ENCODE assay signal across 10 cellular contexts in the genomic region with DNA sequence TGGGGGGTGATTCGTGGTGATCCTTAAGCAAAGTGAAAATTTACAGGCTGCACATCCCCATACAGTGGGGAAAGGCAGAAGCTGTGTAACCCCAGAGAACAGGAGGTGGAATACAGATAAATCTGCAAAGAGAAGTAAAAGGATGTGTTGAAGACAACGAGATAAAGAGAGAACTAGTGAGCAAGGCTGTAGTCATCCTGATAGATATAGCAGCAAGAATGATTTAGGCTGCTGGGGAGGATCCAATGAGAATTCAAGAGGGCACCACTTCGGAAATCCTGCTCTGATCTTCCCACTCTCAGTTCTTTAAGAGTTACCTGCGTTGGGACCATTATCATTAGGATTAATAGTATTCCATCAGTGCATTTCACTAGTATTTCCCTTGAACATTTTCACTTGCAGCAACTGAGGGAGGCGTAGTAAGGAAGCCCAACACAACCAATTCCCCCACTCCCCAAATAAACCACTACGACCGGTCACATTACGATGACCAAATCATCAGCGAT. TPM values are rescaled to one million over a fixed set of nuclear protein-coding genes. Genes with fewer than 3 reads are reported as not detected.
A peak's percentile ranks its signal among the peaks of the same experiment; 100 is the strongest.
DNase-seq lines count a peak whose midpoint lies in the region; TF ChIP-seq lines count a peak whose summit lies in the region.
"Had no signal": no experiment of that assay in that cellular context is flagged by ENCODE, and none has a peak within 500 bp of the region (broad histone marks: within the 10 kb centered on the region; RNA-seq: fewer than 3 reads in every experiment).

A gene (minus strand): TSS at position 178 of the 506 bp plus-strand sequence.

- no peak for TF ChIP-seq EP300 in suprapubic skin (IDR thresholded peaks at IDR 0.05)

- H3K4me3 ChIP-seq in iPS-18c (ENCODE audit: insufficient read depth, low read depth, low read length) (peak within 1 kb of the TSS; percentile 68), suprapubic skin (peak within 1 kb of the TSS; percentile 40)

- H3K36me3 ChIP-seq in suprapubic skin: no peaks in the 10 kb centered on the region
- H3K36me3 ChIP-seq: neutrophil had no signal

- no peaks in the 10 kb centered on the region for H3K9me3 ChIP-seq in iPS-18c (ENCODE audit: control insufficient read depth, insufficient read depth, low read length)
- H3K9me3 ChIP-seq in suprapubic skin: no peaks in the 10 kb centered on the region
- H3K9me3 ChIP-seq: neutrophil had no signal

- H3K4me1 ChIP-seq in suprapubic skin: peaks cover 34% of the 10 kb centered on the region

- H3K27ac ChIP-seq in angular gyrus (ENCODE audit: low read depth, low read length) (peak within 1 kb of the TSS; percentile 73), suprapubic skin (no peak within 1 kb of the TSS)
- H3K27ac ChIP-seq: neutrophil had no signal

- DNase-seq in DMS53 (lab: John Stamatoyannopoulos, UW) (peak; percentile 48), DMS53 treated with DMSO at 0.1 percent for 48 hours (lab: John Stamatoyannopoulos, UW; ENCODE audit: unreplicated experiment) (no peak), suprapubic skin (ENCODE audit: low spot score in 2 of 2) (no peak), NCI-H1694 (lab: John Stamatoyannopoulos, UW) (no peak), NCI-H2107 treated with DMSO at 0.1 percent for 48 hours (lab: John Stamatoyannopoulos, UW; ENCODE audit: unreplicated experiment) (no peak)
- no peak for DNase-seq in activated CD4-positive, alpha-beta T cell treated with anti-CD3 and anti-CD28 coated beads for 48 hours
- DNase-seq: activated T-cell treated with anti-CD3 and anti-CD28 coated beads, Interleukin-2, amount 50 U/mL, for 4 hours had no signal

- peaks cover 54% of the 10 kb centered on the region for H3K27me3 ChIP-seq in suprapubic skin

- WGBS in suprapubic skin: 2% methylated on average over 9 of the region's 9 CpGs

- TF ChIP-seq POLR2A in suprapubic skin (IDR thresholded peaks at IDR 0.05): no peak

- no peak for TF ChIP-seq CTCF in suprapubic skin (IDR thresholded peaks at IDR 0.05)

RNA-seq across cellular contexts. Expression of the gene that starts here (rescaled TPM):
- under 1 TPM in 2 of 4 donors, not detected in 2; 0.13 to 0.53 TPM for total RNA-seq in suprapubic skin
- total RNA-seq: activated T-cell treated with anti-CD3 and anti-CD28 coated beads, Interleukin-2, amount 50 U/mL, for 4 hours had no signal
